In genomic region chr10:44326474-44327030, GRCh38 we compare ENCODE assay signal across 20 cellular contexts. TPM values are rescaled to one million over a fixed set of nuclear protein-coding genes. Genes with fewer than 3 reads are reported as not detected.
"Had no signal": no experiment of that assay in that cellular context is flagged by ENCODE, and none has a peak within 500 bp of the region (broad histone marks: within the 10 kb centered on the region; RNA-seq: fewer than 3 reads in every experiment).

No MANE protein-coding gene starts in this region.

- H3K4me1 ChIP-seq: testis, vagina had no signal

- H3K27ac ChIP-seq: neutrophil, testis, vagina had no signal

- DNase-seq: activated CD4-positive, alpha-beta memory T cell treated with anti-CD3 and anti-CD28 coated beads for 36 hours; activated CD4-positive, alpha-beta T cell treated with anti-CD3 and anti-CD28 coated beads for 48 hours; activated effector memory CD4-positive, alpha-beta T cell treated with anti-CD3 and anti-CD28 coated beads, Interleukin-2, amount 50 U/mL, for 16 hours; activated naive CD4-positive, alpha-beta T cell treated with anti-CD3 and anti-CD28 coated beads, Interleukin-2, amount 10 ng/mL, durations not matched to agents 7 days and 5 days; activated T-cell treated with anti-CD3 and anti-CD28 coated beads for 4 hours; anterior cingulate cortex; central memory CD4-positive, alpha-beta T cell; dermis blood vessel endothelial cell; effector memory CD4-positive, alpha-beta T cell; hippocampal formation; kidney glomerular epithelial cell; mesenchymal stem cell; sigmoid colon; stimulated activated CD4-positive, alpha-beta T cell treated with anti-CD3 and anti-CD28 coated beads, Interleukin-4, amount 100 ng/mL, for 1 hour; stimulated activated naive CD4-positive, alpha-beta T cell; testis; trophoblast cell had no signal

- H3K4me3 ChIP-seq: sigmoid colon, testis, vagina had no signal

- H3K27me3 ChIP-seq: neutrophil, sigmoid colon, testis, vagina had no signal

- H3K36me3 ChIP-seq: neutrophil, sigmoid colon, vagina had no signal

- H3K9me3 ChIP-seq: neutrophil, sigmoid colon, testis, vagina had no signal

RNA-seq across cellular contexts. Expression of gene CXCL12, which starts 58.3 kb away (rescaled TPM):
- total RNA-seq: activated CD4-positive, alpha-beta memory T cell treated with anti-CD3 and anti-CD28 coated beads for 36 hours; T-helper 2 cell treated with Interferon-gamma antibody and Interleukin-4, amounts not matched to agents 100 ng/mL and 5 ng/mL, for 36 hours had no signal
